8 cellular contexts compared by ENCODE assay signal in genomic region chr2:70978388-70979357, GRCh38. TPM values are rescaled to one million over a fixed set of nuclear protein-coding genes. Genes with fewer than 3 reads are reported as not detected.
A peak's percentile ranks its signal among the peaks of the same experiment; 100 is the strongest.
DNase-seq lines count a peak whose midpoint lies in the region; ATAC-seq and TF ChIP-seq lines count a peak whose summit lies in the region.

ANKRD53 (plus strand) TSS chr2:70978630; CDS start chr2:70978646, 16 bp downstream.

- H3K27me3 ChIP-seq in H7 (ENCODE audit: control insufficient read depth, insufficient read depth, low read length) (peaks cover 21% of the 10 kb centered on the region), WERI-Rb-1 (ENCODE audit: insufficient read depth, low read depth, severe bottlenecking) (no peaks in the 10 kb centered on the region)

- TF ChIP-seq CTCF in WERI-Rb-1 (IDR thresholded peaks at IDR 0.05; ENCODE audit: low read depth, low read length) = no peak

- no peaks in the 10 kb centered on the region for H3K9me3 ChIP-seq in WERI-Rb-1 (ENCODE audit: severe bottlenecking)

- H3K27me3 Mint-ChIP-seq in naive B cell = peaks cover 0 to 3% (median 0%) of the 10 kb centered on the region in 3 donors

- DNase-seq in AG08396 (ENCODE audit: low spot score) (peak; percentile 71), H7 (peak; percentile 88), WERI-Rb-1 (no peak), naive B cell (no peak), COLO829 (ENCODE audit: low spot score) (no peak)

- peaks cover 16 to 21% (median 19%) of the 10 kb centered on the region in 3 donors for H3K4me1 Mint-ChIP-seq in naive B cell

- H3K4me3 Mint-ChIP-seq in naive B cell = peak within 1 kb of the TSS; percentile 90 to 95 (median 92)

- H3K9me3 Mint-ChIP-seq in naive B cell = no peaks in the 10 kb centered on the region

- H3K27ac Mint-ChIP-seq in naive B cell = peak within 1 kb of the TSS; percentile 88 to 95 (median 92)

- peak within 1 kb of the TSS; percentile 59 for H3K4me3 ChIP-seq in H7 (ENCODE audit: insufficient read depth, low read depth, low read length)
- peak within 1 kb of the TSS; percentile 61 for H3K4me3 ChIP-seq in WERI-Rb-1 (ENCODE audit: low read depth, low read length)

- H3K36me3 ChIP-seq in H7 (replicated peaks; ENCODE audit: control insufficient read depth, insufficient read depth, low read length) (no peaks in the 10 kb centered on the region), WERI-Rb-1 (no peaks in the 10 kb centered on the region)

- H3K36me3 Mint-ChIP-seq in naive B cell = no peaks in the 10 kb centered on the region

- ATAC-seq in esophagus mucosa = peak; percentile 73
- peak; percentile 24 to 26 for ATAC-seq in naive B cell (ENCODE audit: low read depth in 2 of 2)
- ATAC-seq in GM19455 (IDR thresholded peaks at IDR 0.05; ENCODE audit: unreplicated experiment) = no peak
- ATAC-seq in HG03457 (IDR thresholded peaks at IDR 0.05; ENCODE audit: unreplicated experiment) = no peak

- H3K27ac ChIP-seq in WERI-Rb-1 = peak within 1 kb of the TSS; percentile 15

RNA-seq across cellular contexts. Expression of gene ANKRD53, which starts in this region (rescaled TPM):
- not detected in 2 replicates for total RNA-seq in H7 (2014; rRNA removed; shearing (Covaris generic))
- total RNA-seq in esophagus mucosa = 0.40 TPM
- polyA plus RNA-seq in naive B cell (ENCODE audit: low read depth in 6 of 6) = not detected

Comparison
In these comparisons a context has a peak if more than half of its experiments do, and no peak if none do; other contexts are left out.
1. Peak in DNase-seq and H3K4me3 ChIP-seq in H7; RNA of the gene not detected or under 1 TPM.
2. Peak in ATAC-seq in esophagus mucosa; RNA of the gene not detected or under 1 TPM.
3. Peak in ATAC-seq in naive B cell; RNA of the gene not detected or under 1 TPM.